ENCODE assay signal across 19 cellular contexts in genomic region chr2:107412209-107412904, GRCh38.
DNase-seq lines count a peak whose midpoint lies in the region; ATAC-seq and TF ChIP-seq lines count a peak whose summit lies in the region.
"Had no signal": no experiment of that assay in that cellular context is flagged by ENCODE, and none has a peak within 500 bp of the region (broad histone marks: within the 10 kb centered on the region; RNA-seq: fewer than 3 reads in every experiment).

No MANE protein-coding gene starts in this region.

- peaks cover 0 to 27% (median 11%) of the 10 kb centered on the region in 4 donors for H3K4me1 ChIP-seq in tibial artery
- no peaks in the 10 kb centered on the region for H3K4me1 ChIP-seq in PC-9 (replicated peaks; ENCODE audit: insufficient read depth)
- H3K4me1 ChIP-seq: gastrocnemius medialis, transverse colon had no signal

- no peak overlapping the region; the same call in 1 of the 2 replicates for H2AFZ ChIP-seq in PC-9

- H3K36me3 ChIP-seq in tibial artery, result no peaks in the 10 kb centered on the region
- H3K36me3 ChIP-seq in PC-9 (ENCODE audit: low read depth), result no peaks in the 10 kb centered on the region
- H3K36me3 ChIP-seq: gastrocnemius medialis, transverse colon had no signal

- DNase-seq in M059J (ENCODE audit: low read depth) (peak; percentile 26), choroid plexus epithelial cell (ENCODE audit: low read depth) (peak; percentile 70), myocyte (ENCODE audit: low read depth) (peak; percentile 51), tibial artery (peak in 1 of 2 donors; percentile 42), PC-9 (no peak)
- DNase-seq in activated CD4-positive, alpha-beta T cell treated with anti-CD3 and anti-CD28 coated beads for 1 hour, result no peak
- DNase-seq: activated CD4-positive, alpha-beta memory T cell treated with anti-CD3 and anti-CD28 coated beads, Interleukin-2, amount 10 ng/mL, durations not matched to agents 7 days and 5 days; activated naive CD4-positive, alpha-beta T cell treated with anti-CD3 and anti-CD28 coated beads for 36 hours; activated T-cell treated with anti-CD3 and anti-CD28 coated beads, Interleukin-2, amount 50 U/mL, for 1 hour; cortex of kidney; DMS79; H9; natural killer cell; NCI-H2081 treated with DMSO at 0.1 percent for 48 hours; NK-92 treated with Interleukin-12 subunit alpha and Interleukin-12 subunit beta, amount 100 ng/mL, for 24 hours; stimulated activated naive CD4-positive, alpha-beta T cell treated with Interleukin-2 at 50 U/mL for 16 hours; transverse colon had no signal

- no peaks in the 10 kb centered on the region; the same call in 1 of the 2 replicates for H3K9me2 ChIP-seq in PC-9 (ENCODE audit: insufficient read depth)

- peak overlapping the region; percentile 32 to 55 for H3K27ac ChIP-seq in tibial artery
- no peak overlapping the region for H3K27ac ChIP-seq in PC-9
- H3K27ac ChIP-seq: gastrocnemius medialis, transverse colon had no signal

- H3K9me3 ChIP-seq in tibial artery (no peaks in the 10 kb centered on the region), PC-9 (ENCODE audit: insufficient read depth, low read depth) (no peaks in the 10 kb centered on the region)
- H3K9me3 ChIP-seq: gastrocnemius medialis, transverse colon had no signal

- H3K4me2 ChIP-seq in PC-9, result no peak overlapping the region

- no peaks in the 10 kb centered on the region for H3F3A ChIP-seq in PC-9 (ENCODE audit: insufficient read depth, low read depth)

- H4K20me1 ChIP-seq in PC-9 (ENCODE audit: insufficient read depth), result no peaks in the 10 kb centered on the region; the same call in 1 of the 2 replicates

- CTCF ChIA-PET in PC-9 (lab: Charles Lee), result no interaction called here

- intact Hi-C loops in tibial artery (cut with DNase I; ENCODE audit: low total_unique reads) (no loop called here), PC-9 (cut with micrococcal nuclease; ENCODE audit: unreplicated experiment) (no loop called here)

- POLR2A ChIA-PET in PC-9 (lab: Charles Lee; ENCODE audit: unreplicated experiment), result no interaction called here

- no TSS peak for BruUV-seq in PC-9 (replicated peaks; lab: Mats Ljungman, UMichigan)

- no peak overlapping the region for H3K4me3 ChIP-seq in choroid plexus epithelial cell (ENCODE audit: low read depth, low read length)
- no peak overlapping the region for H3K4me3 ChIP-seq in tibial artery
- H3K4me3 ChIP-seq in PC-9, result no peak overlapping the region
- H3K4me3 ChIP-seq: gastrocnemius medialis, transverse colon had no signal

- no peaks in the 10 kb centered on the region for H3K27me3 ChIP-seq in tibial artery
- H3K27me3 ChIP-seq in PC-9 (ENCODE audit: insufficient read depth, low read depth), result no peaks in the 10 kb centered on the region
- H3K27me3 ChIP-seq: gastrocnemius medialis, transverse colon had no signal

- ATAC-seq in GM19395 (IDR thresholded peaks at IDR 0.05; ENCODE audit: unreplicated experiment), result no peak
- ATAC-seq: gastrocnemius medialis, natural killer cell had no signal

- no peak for TF ChIP-seq CTCF in choroid plexus epithelial cell (conservative IDR thresholded peaks at IDR 0.05; ENCODE audit: low read depth, low read length)
- TF ChIP-seq CTCF in tibial artery (IDR thresholded peaks at IDR 0.05), result no peak
- TF ChIP-seq CTCF in PC-9 (conservative IDR thresholded peaks at IDR 0.05), result no peak

- no peaks in the 10 kb centered on the region for H3K79me2 ChIP-seq in PC-9 (ENCODE audit: low read depth)

Comparison
In these comparisons a context has a peak if more than half of its experiments do, and no peak if none do; other contexts are left out.
1. DNase-seq: peak in M059J (single experiment), choroid plexus epithelial cell (single experiment) and myocyte (single experiment); none in activated CD4-positive, alpha-beta T cell treated with anti-CD3 and anti-CD28 coated beads for 1 hour (single experiment) and PC-9 (0 of 2).